21 cellular contexts compared by ENCODE assay signal in genomic region chr1:216765346-216766300, GRCh38. TPM values are rescaled to one million over a fixed set of nuclear protein-coding genes. Genes with fewer than 3 reads are reported as not detected.
A peak's percentile ranks its signal among the peaks of the same experiment; 100 is the strongest.
DNase-seq lines count a peak whose midpoint lies in the region; TF ChIP-seq lines count a peak whose summit lies in the region.
"Had no signal": no experiment of that assay in that cellular context is flagged by ENCODE, and none has a peak within 500 bp of the region (broad histone marks: within the 10 kb centered on the region; RNA-seq: fewer than 3 reads in every experiment).

No MANE protein-coding gene starts in this region.

- no peak overlapping the region for H2AK5ac ChIP-seq in mesendoderm (ENCODE audit: low read length)

- H3K27me3 ChIP-seq in mammary epithelial cell (ENCODE audit: insufficient read depth, low read length) (no peaks in the 10 kb centered on the region), breast epithelium (no peaks in the 10 kb centered on the region), esophagus muscularis mucosa (no peaks in the 10 kb centered on the region), mesendoderm (ENCODE audit: insufficient read depth, low read length, poor library complexity) (no peaks in the 10 kb centered on the region)

- in situ Hi-C loops in mammary epithelial cell (cut with MboI; ENCODE audit: low sequenced_read_pairs in 2 of 2) = loop anchor here in 1 of 2 donors (25.0 kb wide), 1 partner anchor 572 kb away; no protein-coding TSS in a partner anchor

- 79% methylated on average over 10 of the region's 10 CpGs for WGBS in mammary epithelial cell (ENCODE audit: low coverage, missing lambda C conversion rate)
- WGBS in esophagus muscularis mucosa = 48% methylated on average over 10 of the region's 10 CpGs
- no CpG with 5 or more reads among the region's 10 CpGs for WGBS in mesendoderm (ENCODE audit: extremely low coverage, insufficient coverage, low lambda C conversion rate)

- no peak overlapping the region for H2BK15ac ChIP-seq in mesendoderm (replicated peaks; ENCODE audit: low read depth)

- DNase-seq in mammary epithelial cell (no peak), breast epithelium (ENCODE audit: low spot score in 2 of 2) (no peak), esophagus muscularis mucosa (ENCODE audit: extremely low spot score) (no peak), mesendoderm (peak; percentile 35), type B pancreatic cell (ENCODE audit: extremely low spot score, unreplicated experiment) (no peak), AG08396 (ENCODE audit: low spot score) (no peak), chondrocyte (ENCODE audit: low spot score) (no peak)
- DNase-seq in stimulated activated CD4-positive, alpha-beta T cell treated with anti-CD3 and anti-CD28 coated beads, Interleukin-2, amount 100 ng/mL, for 48 hours = no peak
- DNase-seq: activated CD4-positive, alpha-beta T cell treated with anti-CD3 and anti-CD28 coated beads, Interleukin-2, amount 10 ng/mL, durations not matched to agents 24 days and 14 days; activated CD8-positive, alpha-beta memory T cell treated with anti-CD3 and anti-CD28 coated beads, Interleukin-2, amount 50 U/mL, for 48 hours; aorta; C1 segment of cervical spinal cord; GDM1; stimulated activated naive B cell treated with anti-CD40 and anti-IgM and Interleukin-4, amounts not matched to agents 10 μg/mL and 1 μg/mL and 100 μg/mL, for 72 hours; trophoblast cell had no signal

- H4K5ac ChIP-seq in mesendoderm (ENCODE audit: low read length) = no peak overlapping the region

- intact Hi-C loops in mammary epithelial cell (cut with micrococcal nuclease) = no loop called here
- intact Hi-C loops in breast epithelium (cut with DNase I; ENCODE audit: low total_unique reads) = no loop called here
- intact Hi-C loops in esophagus muscularis mucosa (cut with DNase I) = no loop called here

- no peaks in the 10 kb centered on the region for H3K79me2 ChIP-seq in mammary epithelial cell (ENCODE audit: insufficient read depth, low read length)
- H3K79me2 ChIP-seq in mesendoderm (ENCODE audit: control insufficient read depth, insufficient read depth, low read length) = no peaks in the 10 kb centered on the region

- TF ChIP-seq CTCF in mammary epithelial cell (conservative IDR thresholded peaks at IDR 0.05 in 1 of 2, IDR thresholded peaks at IDR 0.05 in 1 of 2; ENCODE audit: extremely low read depth in 1 of 2, insufficient read depth in 1 of 2, low read depth in 1 of 2, low read length in 2 of 2) (no peak), breast epithelium (IDR thresholded peaks at IDR 0.05) (no peak), esophagus muscularis mucosa (IDR thresholded peaks at IDR 0.05) (no peak), type B pancreatic cell (conservative IDR thresholded peaks at IDR 0.05) (no peak), chondrocyte (IDR thresholded peaks at IDR 0.05) (no peak)

- dilution Hi-C loops in mammary epithelial cell (cut with HindIII; ENCODE audit: low sequenced_read_pairs) = no loop called here

- H3K4me1 ChIP-seq in mammary epithelial cell (ENCODE audit: insufficient read depth, low read length) (peaks cover 6% of the 10 kb centered on the region), breast epithelium (no peaks in the 10 kb centered on the region), esophagus muscularis mucosa (peaks cover 4 to 31% (median 27%) of the 10 kb centered on the region in 4 donors), mesendoderm (ENCODE audit: control insufficient read depth, low read depth, low read length) (no peaks in the 10 kb centered on the region)

- TF ChIP-seq EP300 in esophagus muscularis mucosa (IDR thresholded peaks at IDR 0.05) = peak; percentile 91

- no peak overlapping the region for H3K56ac ChIP-seq in mesendoderm (ENCODE audit: low read length)

- H3K4me3 Mint-ChIP-seq in type B pancreatic cell (peak overlapping the region; percentile 5), chondrocyte (ENCODE audit: unreplicated experiment) (no peak overlapping the region)
- H3K4me3 Mint-ChIP-seq: activated CD4-positive, alpha-beta T cell treated with anti-CD3 and anti-CD28 coated beads, Interleukin-2, amount 10 ng/mL, durations not matched to agents 24 days and 14 days; memory B cell; natural killer cell treated with Interleukin-12 subunit alpha and Interleukin-12 subunit beta and Interleukin-15 and Interleukin-18, amount 100 ng/mL, for 72 hours; stimulated activated naive B cell treated with anti-CD40 and anti-IgM and Interleukin-4, amounts not matched to agents 10 μg/mL and 1 μg/mL and 100 μg/mL, for 72 hours had no signal

- H3K27me3 Mint-ChIP-seq in type B pancreatic cell (no peaks in the 10 kb centered on the region), chondrocyte (ENCODE audit: low read depth) (peaks cover 16% of the 10 kb centered on the region)
- H3K27me3 Mint-ChIP-seq: activated CD4-positive, alpha-beta T cell treated with anti-CD3 and anti-CD28 coated beads, Interleukin-2, amount 10 ng/mL, durations not matched to agents 24 days and 14 days; memory B cell; natural killer cell treated with Interleukin-12 subunit alpha and Interleukin-12 subunit beta and Interleukin-15 and Interleukin-18, amount 100 ng/mL, for 72 hours; stimulated activated naive B cell treated with anti-CD40 and anti-IgM and Interleukin-4, amounts not matched to agents 10 μg/mL and 1 μg/mL and 100 μg/mL, for 72 hours had no signal

- H3K4me1 Mint-ChIP-seq in type B pancreatic cell (ENCODE audit: unreplicated experiment) (peaks cover 23% of the 10 kb centered on the region), chondrocyte (ENCODE audit: low read depth) (no peaks in the 10 kb centered on the region)
- H3K4me1 Mint-ChIP-seq: activated CD4-positive, alpha-beta T cell treated with anti-CD3 and anti-CD28 coated beads, Interleukin-2, amount 10 ng/mL, durations not matched to agents 24 days and 14 days; memory B cell; stimulated activated naive B cell treated with anti-CD40 and anti-IgM and Interleukin-4, amounts not matched to agents 10 μg/mL and 1 μg/mL and 100 μg/mL, for 72 hours had no signal

- H3K36me3 Mint-ChIP-seq in type B pancreatic cell = no peaks in the 10 kb centered on the region
- H3K36me3 Mint-ChIP-seq in chondrocyte (ENCODE audit: low read depth) = no peaks in the 10 kb centered on the region
- H3K36me3 Mint-ChIP-seq: memory B cell; natural killer cell treated with Interleukin-12 subunit alpha and Interleukin-12 subunit beta and Interleukin-15 and Interleukin-18, amount 100 ng/mL, for 72 hours; stimulated activated naive B cell treated with anti-CD40 and anti-IgM and Interleukin-4, amounts not matched to agents 10 μg/mL and 1 μg/mL and 100 μg/mL, for 72 hours had no signal

- H3K9me3 ChIP-seq in mammary epithelial cell (replicated peaks; ENCODE audit: insufficient read depth, low read length) (no peaks in the 10 kb centered on the region), breast epithelium (no peaks in the 10 kb centered on the region), esophagus muscularis mucosa (no peaks in the 10 kb centered on the region)

- H3K9me3 Mint-ChIP-seq in type B pancreatic cell = no peaks in the 10 kb centered on the region
- no peaks in the 10 kb centered on the region for H3K9me3 Mint-ChIP-seq in chondrocyte (ENCODE audit: low read depth)
- H3K9me3 Mint-ChIP-seq: activated CD4-positive, alpha-beta T cell treated with anti-CD3 and anti-CD28 coated beads, Interleukin-2, amount 10 ng/mL, durations not matched to agents 24 days and 14 days had no signal

- H3K27ac Mint-ChIP-seq in type B pancreatic cell = peak overlapping the region; percentile 48
- no peak overlapping the region for H3K27ac Mint-ChIP-seq in chondrocyte (ENCODE audit: unreplicated experiment)
- H3K27ac Mint-ChIP-seq: activated CD4-positive, alpha-beta T cell treated with anti-CD3 and anti-CD28 coated beads, Interleukin-2, amount 10 ng/mL, durations not matched to agents 24 days and 14 days; memory B cell; natural killer cell treated with Interleukin-12 subunit alpha and Interleukin-12 subunit beta and Interleukin-15 and Interleukin-18, amount 100 ng/mL, for 72 hours; stimulated activated naive B cell treated with anti-CD40 and anti-IgM and Interleukin-4, amounts not matched to agents 10 μg/mL and 1 μg/mL and 100 μg/mL, for 72 hours had no signal

- H2AFZ ChIP-seq in mammary epithelial cell (ENCODE audit: low read depth, low read length) = peak overlapping the region; percentile 44

- H2BK120ac ChIP-seq in mesendoderm (ENCODE audit: low read depth, low read length) = no peak overlapping the region

- CTCF ChIA-PET in mammary epithelial cell (lab: Charles Lee; ENCODE audit: low non-redundant PET) = no interaction called here

- no peak overlapping the region for H3K4ac ChIP-seq in mesendoderm (ENCODE audit: low read depth, low read length)

- no peak overlapping the region for H3K27ac ChIP-seq in mammary epithelial cell (ENCODE audit: insufficient read depth, low read depth, low read length)
- no peak overlapping the region for H3K27ac ChIP-seq in breast epithelium
- H3K27ac ChIP-seq in esophagus muscularis mucosa (replicated peaks in 1 of 4) = peak overlapping the region; percentile 79 to 87 (median 86)
- H3K27ac ChIP-seq in mesendoderm (ENCODE audit: low read depth, low read length) = no peak overlapping the region
- H3K27ac ChIP-seq: KMS-11 had no signal

- H4K8ac ChIP-seq in mesendoderm (ENCODE audit: low read depth, low read length) = no peak overlapping the region

- H4K20me1 ChIP-seq in mammary epithelial cell (ENCODE audit: insufficient read depth, low read length) = no peaks in the 10 kb centered on the region

- H3K79me1 ChIP-seq in mesendoderm (ENCODE audit: low read length) = no peaks in the 10 kb centered on the region

- H2BK5ac ChIP-seq in mesendoderm (ENCODE audit: low read length) = no peak overlapping the region

- TF ChIP-seq POLR2A in breast epithelium (IDR thresholded peaks at IDR 0.05) (no peak), esophagus muscularis mucosa (IDR thresholded peaks at IDR 0.05; ENCODE audit: low read depth) (no peak)

- H3K18ac ChIP-seq in mesendoderm (ENCODE audit: low read length) = no peak overlapping the region

- no peak overlapping the region for H3K4me3 ChIP-seq in mammary epithelial cell (replicated peaks in 1 of 3; ENCODE audit: insufficient read depth in 1 of 3, low read depth in 2 of 3, low read length in 3 of 3)
- no peak overlapping the region for H3K4me3 ChIP-seq in breast epithelium
- H3K4me3 ChIP-seq in esophagus muscularis mucosa = peak overlapping the region; percentile 31 to 42 (median 37)
- no peak overlapping the region for H3K4me3 ChIP-seq in mesendoderm (ENCODE audit: low read length)
- H3K4me3 ChIP-seq: coronary artery had no signal

- H3K36me3 ChIP-seq in mammary epithelial cell (ENCODE audit: insufficient read depth, low read length) = no peaks in the 10 kb centered on the region
- H3K36me3 ChIP-seq in breast epithelium = no peaks in the 10 kb centered on the region
- no peaks in the 10 kb centered on the region for H3K36me3 ChIP-seq in esophagus muscularis mucosa
- no peaks in the 10 kb centered on the region for H3K36me3 ChIP-seq in mesendoderm (ENCODE audit: control insufficient read depth, insufficient read depth, low read length)

- H3K4me2 ChIP-seq in mammary epithelial cell (ENCODE audit: insufficient read depth, low read depth, low read length) = no peak overlapping the region
- H3K4me2 ChIP-seq in mesendoderm (ENCODE audit: low read length) = no peak overlapping the region
- H3K4me2 ChIP-seq: KMS-11 had no signal

- no TSS peak for BruUV-seq in mammary epithelial cell (replicated peaks; lab: Mats Ljungman, UMichigan)

- H3K9ac ChIP-seq in mammary epithelial cell (ENCODE audit: insufficient read depth, low read length) (no peak overlapping the region), mesendoderm (ENCODE audit: low read length) (no peak overlapping the region)
- H3K9ac ChIP-seq: KMS-11 had no signal

- H3K23ac ChIP-seq in mesendoderm (ENCODE audit: low read length) = no peak overlapping the region

RNA-seq across cellular contexts. Expression of gene ESRRG, which starts 42.4 kb away (rescaled TPM):
- total RNA-seq in mammary epithelial cell (under 1 TPM; 0.17 to 0.40 TPM), breast epithelium (1 to 10 TPM in 2 of 3 donors, under 1 TPM in 1; 0.16 to 9.1 (median 5.6) TPM), esophagus muscularis mucosa (1 to 10 TPM; 3.4 to 7.8 (median 5.7) TPM), type B pancreatic cell (ENCODE audit: low replicate concordance) (20.7 and 26.2 TPM in 2 replicates), chondrocyte (not detected in 3 replicates)
- 0.09 TPM for polyA plus RNA-seq in mammary epithelial cell
- not detected for polyA minus RNA-seq in mammary epithelial cell
- 0.65 TPM for polyA plus RNA-seq in mesendoderm (2013, experiment 1 of 2)
- 0.84 TPM for polyA plus RNA-seq in mesendoderm (2013, experiment 2 of 2)
- total RNA-seq: activated CD4-positive, alpha-beta T cell treated with anti-CD3 and anti-CD28 coated beads, Interleukin-2, amount 10 ng/mL, durations not matched to agents 24 days and 14 days; natural killer cell treated with Interleukin-12 subunit alpha and Interleukin-12 subunit beta and Interleukin-15 and Interleukin-18, amount 100 ng/mL, for 72 hours; pulmonary artery endothelial cell; RPMI7951 had no signal

Comparison
In these comparisons a context has a peak if more than half of its experiments do, and no peak if none do; other contexts are left out.
1. H3K27ac ChIP-seq: peak in esophagus muscularis mucosa (4 of 4); none in mammary epithelial cell (single experiment), breast epithelium (0 of 2) and mesendoderm (single experiment).
2. H3K4me3 ChIP-seq: peak in esophagus muscularis mucosa (4 of 4); none in mammary epithelial cell (0 of 3), breast epithelium (0 of 3) and mesendoderm (single experiment).